In genomic region chr7:18861514-18861913, GRCh38 we compare ENCODE assay signal across 9 cellular contexts.
DNase-seq lines count a peak whose midpoint lies in the region; ATAC-seq and TF ChIP-seq lines count a peak whose summit lies in the region.
"Had no signal": no experiment of that assay in that cellular context is flagged by ENCODE, and none has a peak within 500 bp of the region (broad histone marks: within the 10 kb centered on the region; RNA-seq: fewer than 3 reads in every experiment).

No MANE protein-coding gene starts in this region.

- ATAC-seq in GM21576 (IDR thresholded peaks at IDR 0.05; ENCODE audit: unreplicated experiment) = peak; percentile 68
- peak; percentile 89 for ATAC-seq in HG03432 (IDR thresholded peaks at IDR 0.05; ENCODE audit: unreplicated experiment)

- peak; percentile 7 for DNase-seq in GM13976 (ENCODE audit: low spot score)
- peak; percentile 69 for DNase-seq in fibroblast of gingiva (ENCODE audit: low read depth)
- DNase-seq in GOT3 (lab: John Stamatoyannopoulos, UW) = no peak
- DNase-seq in NCI-H526 treated with DMSO at 0.1 percent for 48 hours (lab: John Stamatoyannopoulos, UW) = no peak
- no peak for DNase-seq in mesenteric fat pad (ENCODE audit: low spot score)
- DNase-seq in nucleus accumbens (lab: John Stamatoyannopoulos, UW) = no peak
- DNase-seq: Caco-2 had no signal

- no peak for TF ChIP-seq CTCF in GM13976 (IDR thresholded peaks at IDR 0.05; ENCODE audit: borderline replicate concordance, control extremely low read depth, extremely low read depth, insufficient read depth, missing control alignments)

- in situ Hi-C loops in GM13976 (cut with MboI; ENCODE audit: low sequenced_read_pairs, unreplicated experiment) = no loop called here

Comparison
In these comparisons a context has a peak if more than half of its experiments do, and no peak if none do; other contexts are left out.
1. DNase-seq: peak in GM13976 (single experiment) and fibroblast of gingiva (single experiment); none in GOT3 (single experiment), NCI-H526 treated with DMSO at 0.1 percent for 48 hours (single experiment), mesenteric fat pad (single experiment) and nucleus accumbens (0 of 56).